Comparison of ENCODE assay signal across 21 cellular contexts in the genomic region with DNA sequence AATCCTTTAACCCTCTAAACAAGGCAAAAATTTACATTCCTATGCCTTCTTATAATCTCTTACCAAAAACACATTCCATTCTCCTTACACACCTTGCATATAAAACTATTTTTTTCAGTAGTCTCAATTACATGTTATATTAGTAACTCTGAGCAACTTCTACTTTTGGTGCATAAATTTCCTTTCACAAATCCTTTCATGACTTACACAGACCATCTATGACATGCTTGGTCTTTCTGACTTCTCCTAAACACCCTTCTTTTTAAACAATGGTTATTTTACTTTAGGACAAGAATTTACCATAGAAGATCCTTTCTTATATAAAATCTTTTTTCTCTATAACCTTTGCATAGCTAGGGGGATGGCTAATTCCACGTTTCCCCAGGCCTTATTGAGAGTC.
DNase-seq lines count a peak whose midpoint lies in the region; ATAC-seq and TF ChIP-seq lines count a peak whose summit lies in the region.
"Had no signal": no experiment of that assay in that cellular context is flagged by ENCODE, and none has a peak within 500 bp of the region (broad histone marks: within the 10 kb centered on the region; RNA-seq: fewer than 3 reads in every experiment).

No MANE protein-coding gene starts in this region.

- H3K4me1 Mint-ChIP-seq in neural progenitor cell: no peaks in the 10 kb centered on the region
- H3K4me1 Mint-ChIP-seq: activated naive CD4-positive, alpha-beta T cell treated with anti-CD3 and anti-CD28 coated beads, Interleukin-2, amount 10 ng/mL, durations not matched to agents 7 days and 5 days; stimulated activated naive B cell treated with anti-CD40 and anti-IgM and Interleukin-4, amounts not matched to agents 10 μg/mL and 1 μg/mL and 100 μg/mL, for 72 hours; T-helper 17 cell had no signal

- H4K20me1 ChIP-seq in neural progenitor cell (ENCODE audit: low read depth): no peaks in the 10 kb centered on the region

- no peak overlapping the region for H2AFZ ChIP-seq in neural progenitor cell (replicated peaks)

- H3K9ac ChIP-seq in neural progenitor cell: no peak overlapping the region

- H3K9me3 ChIP-seq in neural progenitor cell (ENCODE audit: low read depth): peaks cover 22% of the 10 kb centered on the region
- H3K9me3 ChIP-seq: ovary, SJSA1 had no signal

- H3K4me2 ChIP-seq in neural progenitor cell: no peak overlapping the region

- DNase-seq in NCI-H82 (lab: John Stamatoyannopoulos, UW) (peak; percentile 30), NCI-H82 treated with DMSO at 0.1 percent for 48 hours (lab: John Stamatoyannopoulos, UW; ENCODE audit: unreplicated experiment) (no peak), M059J (ENCODE audit: low read depth) (peak; percentile 21), astrocyte of the spinal cord (ENCODE audit: low read depth, low spot score) (peak; percentile 8), neural progenitor cell (ENCODE audit: low spot score) (peak; percentile 48)
- DNase-seq in stimulated activated naive CD4-positive, alpha-beta T cell (lab: John Stamatoyannopoulos, UW): no peak
- DNase-seq in activated naive CD4-positive, alpha-beta T cell (lab: John Stamatoyannopoulos, UW): no peak
- DNase-seq: activated CD4-positive, alpha-beta memory T cell treated with anti-CD3 and anti-CD28 coated beads for 36 hours; activated naive CD4-positive, alpha-beta T cell treated with anti-CD3 and anti-CD28 coated beads, Interleukin-2, amount 10 ng/mL, durations not matched to agents 7 days and 5 days; body of pancreas; CD4-positive, alpha-beta T cell; kidney; MM.1S; NCI-H2029; NCI-H526; ovary; stimulated activated naive B cell treated with anti-CD40 and anti-IgM and Interleukin-4, amounts not matched to agents 10 μg/mL and 1 μg/mL and 100 μg/mL, for 72 hours; T-helper 17 cell had no signal

- no peak overlapping the region for H3K27ac Mint-ChIP-seq in neural progenitor cell
- H3K27ac Mint-ChIP-seq: activated CD4-positive, alpha-beta memory T cell treated with anti-CD3 and anti-CD28 coated beads for 36 hours; activated naive CD4-positive, alpha-beta T cell treated with anti-CD3 and anti-CD28 coated beads, Interleukin-2, amount 10 ng/mL, durations not matched to agents 7 days and 5 days; CD4-positive, alpha-beta T cell; stimulated activated naive B cell treated with anti-CD40 and anti-IgM and Interleukin-4, amounts not matched to agents 10 μg/mL and 1 μg/mL and 100 μg/mL, for 72 hours; T-helper 17 cell had no signal

- no peaks in the 10 kb centered on the region for H3K79me2 ChIP-seq in neural progenitor cell (ENCODE audit: low read depth)

- H3K27me3 Mint-ChIP-seq in neural progenitor cell (ENCODE audit: insufficient read depth, low read depth): peaks cover 2% of the 10 kb centered on the region
- H3K27me3 Mint-ChIP-seq: activated CD4-positive, alpha-beta memory T cell treated with anti-CD3 and anti-CD28 coated beads for 36 hours; activated naive CD4-positive, alpha-beta T cell treated with anti-CD3 and anti-CD28 coated beads, Interleukin-2, amount 10 ng/mL, durations not matched to agents 7 days and 5 days; CD4-positive, alpha-beta T cell; stimulated activated naive B cell treated with anti-CD40 and anti-IgM and Interleukin-4, amounts not matched to agents 10 μg/mL and 1 μg/mL and 100 μg/mL, for 72 hours; T-helper 17 cell had no signal

- in situ Hi-C loops in astrocyte of the spinal cord (cut with HindIII; ENCODE audit: low sequenced_read_pairs): no loop called here

- H3F3A ChIP-seq in neural progenitor cell (ENCODE audit: low read depth): no peaks in the 10 kb centered on the region

- ATAC-seq in GM21576 (IDR thresholded peaks at IDR 0.05; ENCODE audit: unreplicated experiment): no peak
- ATAC-seq: body of pancreas; sciatic nerve; stimulated activated naive B cell treated with anti-CD40 and anti-IgM and Interleukin-4, amounts not matched to agents 10 μg/mL and 1 μg/mL and 100 μg/mL, for 72 hours; T-helper 17 cell had no signal

- H3K9me3 Mint-ChIP-seq in neural progenitor cell: peaks cover 54% of the 10 kb centered on the region

- H3K27me3 ChIP-seq in neural progenitor cell: no peaks in the 10 kb centered on the region
- H3K27me3 ChIP-seq: body of pancreas, ovary, SJSA1 had no signal

- no peak overlapping the region for H3K27ac ChIP-seq in neural progenitor cell
- H3K27ac ChIP-seq: body of pancreas, ovary, SJSA1 had no signal

- no peaks in the 10 kb centered on the region for H3K36me3 ChIP-seq in neural progenitor cell
- H3K36me3 ChIP-seq: ovary, SJSA1 had no signal

- no peaks in the 10 kb centered on the region for H3K4me1 ChIP-seq in neural progenitor cell
- H3K4me1 ChIP-seq: body of pancreas, SJSA1 had no signal

- H3K4me3 ChIP-seq in astrocyte of the spinal cord (ENCODE audit: low read depth, low read length) (no peak overlapping the region), neural progenitor cell (no peak overlapping the region)
- H3K4me3 ChIP-seq: body of pancreas, ovary, SJSA1 had no signal

- TF ChIP-seq CTCF in astrocyte of the spinal cord (IDR thresholded peaks at IDR 0.05; ENCODE audit: low read depth, low read length): no peak
- no peak for TF ChIP-seq CTCF in neural progenitor cell (IDR thresholded peaks at IDR 0.05)

- no peak overlapping the region for H3K4me3 Mint-ChIP-seq in neural progenitor cell
- H3K4me3 Mint-ChIP-seq: activated CD4-positive, alpha-beta memory T cell treated with anti-CD3 and anti-CD28 coated beads for 36 hours; activated naive CD4-positive, alpha-beta T cell treated with anti-CD3 and anti-CD28 coated beads, Interleukin-2, amount 10 ng/mL, durations not matched to agents 7 days and 5 days; CD4-positive, alpha-beta T cell; stimulated activated naive B cell treated with anti-CD40 and anti-IgM and Interleukin-4, amounts not matched to agents 10 μg/mL and 1 μg/mL and 100 μg/mL, for 72 hours; T-helper 17 cell had no signal

- peaks cover 6% of the 10 kb centered on the region for H3K36me3 Mint-ChIP-seq in neural progenitor cell
- H3K36me3 Mint-ChIP-seq: activated CD4-positive, alpha-beta memory T cell treated with anti-CD3 and anti-CD28 coated beads for 36 hours; activated naive CD4-positive, alpha-beta T cell treated with anti-CD3 and anti-CD28 coated beads, Interleukin-2, amount 10 ng/mL, durations not matched to agents 7 days and 5 days; stimulated activated naive B cell treated with anti-CD40 and anti-IgM and Interleukin-4, amounts not matched to agents 10 μg/mL and 1 μg/mL and 100 μg/mL, for 72 hours had no signal

Comparison
In these comparisons a context has a peak if more than half of its experiments do, and no peak if none do; other contexts are left out.
1. DNase-seq: peak in NCI-H82 (single experiment), M059J (single experiment), astrocyte of the spinal cord (single experiment) and neural progenitor cell (single experiment); none in NCI-H82 treated with DMSO at 0.1 percent for 48 hours (single experiment), stimulated activated naive CD4-positive, alpha-beta T cell (0 of 6) and activated naive CD4-positive, alpha-beta T cell (0 of 4).